20 cellular contexts compared by ENCODE assay signal in genomic region chr9:79165006-79165405, GRCh38.
A peak's percentile ranks its signal among the peaks of the same experiment; 100 is the strongest.
DNase-seq lines count a peak whose midpoint lies in the region; ATAC-seq and TF ChIP-seq lines count a peak whose summit lies in the region.
"Had no signal": no experiment of that assay in that cellular context is flagged by ENCODE, and none has a peak within 500 bp of the region (broad histone marks: within the 10 kb centered on the region; RNA-seq: fewer than 3 reads in every experiment).

No MANE protein-coding gene starts in this region.

- no peaks in the 10 kb centered on the region for H3K27me3 ChIP-seq in AG04450 (ENCODE audit: control insufficient read depth, insufficient read depth, low read length)
- H3K27me3 ChIP-seq: adrenal gland, sigmoid colon, uterus had no signal

- no peak overlapping the region for H3K4me3 ChIP-seq in AG04450 (ENCODE audit: low read depth, low read length)
- H3K4me3 ChIP-seq in fibroblast of mammary gland (ENCODE audit: control insufficient read depth, low read depth, low read length) = no peak overlapping the region
- H3K4me3 ChIP-seq: adrenal gland, sigmoid colon, uterus had no signal

- H3K9me3 ChIP-seq in AG04450 (ENCODE audit: control insufficient read depth, insufficient read depth, low read length) = no peaks in the 10 kb centered on the region
- H3K9me3 ChIP-seq: adrenal gland, sigmoid colon, uterus had no signal

- ATAC-seq in GM21367 (IDR thresholded peaks at IDR 0.05; ENCODE audit: unreplicated experiment) (no peak), GM19467 (IDR thresholded peaks at IDR 0.05; ENCODE audit: unreplicated experiment) (no peak), GM18511 (IDR thresholded peaks at IDR 0.05; ENCODE audit: unreplicated experiment) (no peak)

- H3K27ac ChIP-seq in AG04450 (ENCODE audit: low read depth, low read length) = no peak overlapping the region
- H3K27ac ChIP-seq: adrenal gland, HL-60, sigmoid colon, uterus had no signal

- DNase-seq in AG04450 (ENCODE audit: low read depth, low spot score) (peak; percentile 23), HPDE6-E6E7 (ENCODE audit: extremely low spot score) (peak; percentile 5), RPMI7951 (ENCODE audit: low read depth) (peak; percentile 56), fibroblast of mammary gland (ENCODE audit: low read depth) (peak; percentile 56)
- no peak for DNase-seq in stimulated activated CD4-positive, alpha-beta T cell treated with anti-CD3 and anti-CD28 coated beads, Interleukin-15, amount 100 ng/mL, for 24 hours
- DNase-seq: activated CD4-positive, CD25-positive, alpha-beta regulatory T cell treated with anti-CD3 and anti-CD28 coated beads, Interleukin-2, amount 50 U/mL, for 72 hours; adrenal gland; CD4-positive, alpha-beta memory T cell; DMS79 treated with DMSO at 0.1 percent for 48 hours; endodermal cell; KG1; NCI-H1436 treated with DMSO at 0.1 percent for 48 hours; Right ventricle myocardium superior; sigmoid colon; stimulated activated CD4-positive, alpha-beta T cell treated with anti-CD3 and anti-CD28 coated beads, Interleukin-4, amount 100 ng/mL, for 1 hour; uterus had no signal

- POLR2A ChIA-PET in AG04450 (lab: Yijun Ruan, JAX) = no interaction called here

- CTCF ChIA-PET in AG04450 (lab: Charles Lee) = interaction anchor here (1.8 kb wide), 1 partner anchor 35 kb away, joined by 5 read pairs; no protein-coding TSS in a partner anchor

- TF ChIP-seq CTCF in AG04450 (IDR thresholded peaks at IDR 0.05; ENCODE audit: low read depth, low read length) (no peak), fibroblast of mammary gland (conservative IDR thresholded peaks at IDR 0.05; ENCODE audit: control insufficient read depth, insufficient read depth, low read depth, low read length) (no peak)
